In genomic region chr7:4093035-4093434, GRCh38 we compare ENCODE assay signal across 26 cellular contexts.
"Had no signal": no experiment of that assay in that cellular context is flagged by ENCODE, and none has a peak within 500 bp of the region (broad histone marks: within the 10 kb centered on the region; RNA-seq: fewer than 3 reads in every experiment).

No MANE protein-coding gene starts in this region.

- H3K4me1 ChIP-seq: left lung, lower lobe of right lung, neural progenitor cell, parathyroid adenoma, psoas muscle, right atrium auricular region, right lobe of liver, tibial nerve, uterus had no signal

- H3K4me2 ChIP-seq: hepatocyte, neural progenitor cell, smooth muscle cell had no signal

- H3K27me3 ChIP-seq: hepatocyte, left lung, neural progenitor cell, neutrophil, right atrium auricular region, right lobe of liver, tibial nerve, uterus had no signal

- DNase-seq: islet precursor cell; left lung; lower lobe of right lung; mammary epithelial cell; mesenchymal stem cell; naive B cell; natural killer cell; nephron progenitor cell; occipital lobe; psoas muscle; right lobe of liver; stimulated activated CD4-positive, alpha-beta T cell treated with anti-CD3 and anti-CD28 coated beads, Interleukin-1b, Interleukin-23, amount 100 ng/mL, for 48 hours; stimulated activated CD4-positive, alpha-beta T cell treated with anti-CD3 and anti-CD28 coated beads, Interleukin-2, amount 100 ng/mL, for 48 hours; stimulated activated CD4-positive, alpha-beta T cell treated with anti-CD3 and anti-CD28 coated beads, Interleukin-4, amount 100 ng/mL, for 4 hours; stimulated activated CD8-positive, alpha-beta memory T cell treated with anti-CD3 and anti-CD28 coated beads, Interleukin-4, amount 100 ng/mL, for 48 hours; stimulated activated naive CD4-positive, alpha-beta T cell treated with Interleukin-2 at 50 U/mL for 16 hours; stimulated activated naive CD8-positive, alpha-beta T cell treated with anti-CD3 and anti-CD28 coated beads, Interleukin-15, amount 100 ng/mL, for 72 hours; substantia nigra; uterus had no signal

- H3K4me3 ChIP-seq: hepatocyte, left lung, lower lobe of right lung, neural progenitor cell, psoas muscle, right atrium auricular region, right lobe of liver, smooth muscle cell, tibial nerve, uterus had no signal

- H3K27ac ChIP-seq: left lung, lower lobe of right lung, neural progenitor cell, neutrophil, parathyroid adenoma, psoas muscle, right atrium auricular region, right lobe of liver, tibial nerve, uterus had no signal

- H3K9me3 ChIP-seq: neutrophil, right lobe of liver had no signal

- H3K36me3 ChIP-seq: left lung, lower lobe of right lung, neural progenitor cell, neutrophil, right atrium auricular region, right lobe of liver, tibial nerve, uterus had no signal

- H3K9ac ChIP-seq: neural progenitor cell, parathyroid adenoma had no signal

- H3K79me2 ChIP-seq: hepatocyte, parathyroid adenoma had no signal

- H2AFZ ChIP-seq: hepatocyte, neural progenitor cell, parathyroid adenoma had no signal
